In genomic region chr21:36097427-36098230, GRCh38 we compare ENCODE assay signal across 12 cellular contexts. TPM values are rescaled to one million over a fixed set of nuclear protein-coding genes. Genes with fewer than 3 reads are reported as not detected.
DNase-seq lines count a peak whose midpoint lies in the region; ATAC-seq and TF ChIP-seq lines count a peak whose summit lies in the region.
"Had no signal": no experiment of that assay in that cellular context is flagged by ENCODE, and none has a peak within 500 bp of the region (broad histone marks: within the 10 kb centered on the region; RNA-seq: fewer than 3 reads in every experiment).

No MANE protein-coding gene starts in this region.

- no peak overlapping the region for H3K27ac Mint-ChIP-seq in activated CD8-positive, alpha-beta T cell treated with anti-CD3 and anti-CD28 coated beads for 36 hours
- H3K27ac Mint-ChIP-seq in activated CD8-positive, alpha-beta T cell treated with anti-CD3 and anti-CD28 coated beads, Interleukin-2, amount 10 ng/mL, durations not matched to agents 7 days and 5 days: no peak overlapping the region
- H3K27ac Mint-ChIP-seq: natural killer cell treated with Interleukin-12 subunit alpha and Interleukin-12 subunit beta and Interleukin-15 and Interleukin-18, amount 100 ng/mL, for 72 hours had no signal

- H3K4me3 Mint-ChIP-seq in activated CD8-positive, alpha-beta T cell treated with anti-CD3 and anti-CD28 coated beads for 36 hours: no peak overlapping the region
- H3K4me3 Mint-ChIP-seq in activated CD8-positive, alpha-beta T cell treated with anti-CD3 and anti-CD28 coated beads, Interleukin-2, amount 10 ng/mL, durations not matched to agents 7 days and 5 days: no peak overlapping the region
- H3K4me3 Mint-ChIP-seq: natural killer cell treated with Interleukin-12 subunit alpha and Interleukin-12 subunit beta and Interleukin-15 and Interleukin-18, amount 100 ng/mL, for 72 hours had no signal

- peaks cover 0 to 11% of the 10 kb centered on the region in 2 donors for H3K4me1 ChIP-seq in thoracic aorta (ENCODE audit: control insufficient read depth in 1 of 2, low read depth in 2 of 2)
- H3K4me1 ChIP-seq: A549, colonic mucosa had no signal

- no peak overlapping the region for H3K27ac ChIP-seq in thoracic aorta
- H3K27ac ChIP-seq: A549, colonic mucosa had no signal

- peak; percentile 42 for ATAC-seq in activated CD8-positive, alpha-beta T cell treated with anti-CD3 and anti-CD28 coated beads for 36 hours
- ATAC-seq in activated CD8-positive, alpha-beta T cell treated with anti-CD3 and anti-CD28 coated beads, Interleukin-2, amount 10 ng/mL, durations not matched to agents 7 days and 5 days: no peak
- ATAC-seq in thoracic aorta (ENCODE audit: insufficient number of reproducible peaks, low FRiP score, low read depth) (peak; percentile 43), HG02678 (IDR thresholded peaks at IDR 0.05; ENCODE audit: unreplicated experiment) (no peak)
- ATAC-seq: A549; natural killer cell treated with Interleukin-12 subunit alpha and Interleukin-12 subunit beta and Interleukin-15 and Interleukin-18, amount 100 ng/mL, for 72 hours had no signal

- peaks cover 13% of the 10 kb centered on the region for H3K9me3 Mint-ChIP-seq in activated CD8-positive, alpha-beta T cell treated with anti-CD3 and anti-CD28 coated beads for 36 hours
- H3K9me3 Mint-ChIP-seq in activated CD8-positive, alpha-beta T cell treated with anti-CD3 and anti-CD28 coated beads, Interleukin-2, amount 10 ng/mL, durations not matched to agents 7 days and 5 days (ENCODE audit: insufficient read depth): peaks cover 11% of the 10 kb centered on the region

- POLR2A ChIA-PET in activated CD8-positive, alpha-beta T cell treated with anti-CD3 and anti-CD28 coated beads for 36 hours (lab: Charles Lee): no interaction called here
- POLR2A ChIA-PET in activated CD8-positive, alpha-beta T cell treated with anti-CD3 and anti-CD28 coated beads, Interleukin-2, amount 10 ng/mL, durations not matched to agents 7 days and 5 days (lab: Charles Lee): no interaction called here

- CTCF ChIA-PET in activated CD8-positive, alpha-beta T cell treated with anti-CD3 and anti-CD28 coated beads for 36 hours (lab: Charles Lee): interaction anchor here (1.0 kb wide), 1 partner anchor 15 kb away, joined by 3 read pairs; no protein-coding TSS in a partner anchor
- CTCF ChIA-PET in activated CD8-positive, alpha-beta T cell treated with anti-CD3 and anti-CD28 coated beads, Interleukin-2, amount 10 ng/mL, durations not matched to agents 7 days and 5 days (lab: Charles Lee): interaction anchor here (0.7 to 1.5 kb wide), 3 partner anchors 26 to 66 kb away, joined by 3 to 4 read pairs (median 3); no protein-coding TSS in a partner anchor

- H3K4me3 ChIP-seq in NB4 (ENCODE audit: low read depth, low read length): no peak overlapping the region
- H3K4me3 ChIP-seq in fibroblast of pulmonary artery (replicated peaks; ENCODE audit: low read depth, low read length): no peak overlapping the region
- H3K4me3 ChIP-seq in thoracic aorta: no peak overlapping the region
- H3K4me3 ChIP-seq: A549, colonic mucosa, MG63 had no signal

- no peak for DNase-seq in activated CD8-positive, alpha-beta T cell treated with anti-CD3 and anti-CD28 coated beads for 36 hours
- no peak for DNase-seq in activated CD8-positive, alpha-beta T cell treated with anti-CD3 and anti-CD28 coated beads, Interleukin-2, amount 10 ng/mL, durations not matched to agents 7 days and 5 days
- DNase-seq in NB4 (ENCODE audit: low read depth): peak; percentile 65
- peak; percentile 11 for DNase-seq in fibroblast of pulmonary artery (ENCODE audit: low read depth)
- DNase-seq in thoracic aorta (ENCODE audit: low spot score): no peak
- no peak for DNase-seq in NCI-H1417 (lab: John Stamatoyannopoulos, UW)
- no peak for DNase-seq in NCI-H2081 (lab: John Stamatoyannopoulos, UW)
- DNase-seq: colonic mucosa, MG63 had no signal

- no peaks in the 10 kb centered on the region for H3K9me3 ChIP-seq in thoracic aorta
- H3K9me3 ChIP-seq: A549, colonic mucosa had no signal

- TF ChIP-seq POLR2A in NB4 (IDR thresholded peaks at IDR 0.05; ENCODE audit: extremely low read depth, insufficient read length): no peak

- no peaks in the 10 kb centered on the region for H3K27me3 ChIP-seq in thoracic aorta (replicated peaks; ENCODE audit: insufficient read depth)
- H3K27me3 ChIP-seq: colonic mucosa, MG63 had no signal

- H3K36me3 ChIP-seq in thoracic aorta: no peaks in the 10 kb centered on the region
- H3K36me3 ChIP-seq: colonic mucosa, MG63 had no signal

- intact Hi-C loops in activated CD8-positive, alpha-beta T cell treated with anti-CD3 and anti-CD28 coated beads for 36 hours (cut with micrococcal nuclease): no loop called here

- H3K36me3 Mint-ChIP-seq in activated CD8-positive, alpha-beta T cell treated with anti-CD3 and anti-CD28 coated beads for 36 hours (ENCODE audit: low read depth): peaks cover 7% of the 10 kb centered on the region
- H3K36me3 Mint-ChIP-seq in activated CD8-positive, alpha-beta T cell treated with anti-CD3 and anti-CD28 coated beads, Interleukin-2, amount 10 ng/mL, durations not matched to agents 7 days and 5 days (ENCODE audit: low read depth): peaks cover 6% of the 10 kb centered on the region

- no peaks in the 10 kb centered on the region for H3K4me1 Mint-ChIP-seq in activated CD8-positive, alpha-beta T cell treated with anti-CD3 and anti-CD28 coated beads for 36 hours (ENCODE audit: low read depth)
- no peaks in the 10 kb centered on the region for H3K4me1 Mint-ChIP-seq in activated CD8-positive, alpha-beta T cell treated with anti-CD3 and anti-CD28 coated beads, Interleukin-2, amount 10 ng/mL, durations not matched to agents 7 days and 5 days (ENCODE audit: low read depth)

- H3K27me3 Mint-ChIP-seq in activated CD8-positive, alpha-beta T cell treated with anti-CD3 and anti-CD28 coated beads for 36 hours: peaks cover 7% of the 10 kb centered on the region
- peaks cover 8% of the 10 kb centered on the region for H3K27me3 Mint-ChIP-seq in activated CD8-positive, alpha-beta T cell treated with anti-CD3 and anti-CD28 coated beads, Interleukin-2, amount 10 ng/mL, durations not matched to agents 7 days and 5 days (ENCODE audit: low read depth)

- TF ChIP-seq CTCF in activated CD8-positive, alpha-beta T cell treated with anti-CD3 and anti-CD28 coated beads for 36 hours (IDR thresholded peaks at IDR 0.05): no peak
- TF ChIP-seq CTCF in NB4 (IDR thresholded peaks at IDR 0.05; ENCODE audit: low read depth, low read length): no peak
- no peak for TF ChIP-seq CTCF in fibroblast of pulmonary artery (IDR thresholded peaks at IDR 0.05; ENCODE audit: low read length, missing control alignments)
- TF ChIP-seq CTCF in thoracic aorta (IDR thresholded peaks at IDR 0.05): no peak

RNA-seq across cellular contexts. Expression of gene CBR1, which starts 27.8 kb away (rescaled TPM):
- total RNA-seq in activated CD8-positive, alpha-beta T cell treated with anti-CD3 and anti-CD28 coated beads for 36 hours: 10 to 100 TPM; 37.1 to 43.2 TPM
- total RNA-seq in activated CD8-positive, alpha-beta T cell treated with anti-CD3 and anti-CD28 coated beads, Interleukin-2, amount 10 ng/mL, durations not matched to agents 7 days and 5 days: 10 to 100 TPM; 54.1 to 62.3 TPM
- 100 to 1,000 TPM; 174 to 186 TPM for total RNA-seq in thoracic aorta

RNA-seq across cellular contexts. Expression of gene CBR3, which starts 37.2 kb away (rescaled TPM):
- 10 to 100 TPM; 13.5 to 14.8 TPM for total RNA-seq in activated CD8-positive, alpha-beta T cell treated with anti-CD3 and anti-CD28 coated beads for 36 hours
- total RNA-seq in activated CD8-positive, alpha-beta T cell treated with anti-CD3 and anti-CD28 coated beads, Interleukin-2, amount 10 ng/mL, durations not matched to agents 7 days and 5 days: 10 to 100 TPM; 29.6 to 32.3 TPM
- 10 to 100 TPM; 19.3 to 27.6 TPM for total RNA-seq in thoracic aorta

RNA-seq across cellular contexts. Expression of gene SETD4, which starts 37.3 kb away (rescaled TPM):
- total RNA-seq in activated CD8-positive, alpha-beta T cell treated with anti-CD3 and anti-CD28 coated beads for 36 hours: 10 to 100 TPM; 18.5 to 19.1 TPM
- 10 to 100 TPM; 19.8 to 22.3 TPM for total RNA-seq in activated CD8-positive, alpha-beta T cell treated with anti-CD3 and anti-CD28 coated beads, Interleukin-2, amount 10 ng/mL, durations not matched to agents 7 days and 5 days
- 10 to 100 TPM; 14.1 to 18.3 TPM for total RNA-seq in thoracic aorta

RNA-seq across cellular contexts. Expression of gene DOP1B, which starts 59.0 kb away (rescaled TPM):
- 10 to 100 TPM; 14.3 to 15.2 TPM for total RNA-seq in activated CD8-positive, alpha-beta T cell treated with anti-CD3 and anti-CD28 coated beads for 36 hours
- total RNA-seq in activated CD8-positive, alpha-beta T cell treated with anti-CD3 and anti-CD28 coated beads, Interleukin-2, amount 10 ng/mL, durations not matched to agents 7 days and 5 days: 10 to 100 TPM; 30.3 to 30.9 TPM
- total RNA-seq in thoracic aorta: 10 to 100 TPM; 14.6 to 20.6 TPM

Comparison
In these comparisons a context has a peak if more than half of its experiments do, and no peak if none do; other contexts are left out.
1. ATAC-seq: peak in activated CD8-positive, alpha-beta T cell treated with anti-CD3 and anti-CD28 coated beads for 36 hours (single experiment) and thoracic aorta (single experiment); none in activated CD8-positive, alpha-beta T cell treated with anti-CD3 and anti-CD28 coated beads, Interleukin-2, amount 10 ng/mL, durations not matched to agents 7 days and 5 days (single experiment) and HG02678 (single experiment).
2. DNase-seq: peak in NB4 (single experiment) and fibroblast of pulmonary artery (single experiment); none in activated CD8-positive, alpha-beta T cell treated with anti-CD3 and anti-CD28 coated beads for 36 hours (single experiment), activated CD8-positive, alpha-beta T cell treated with anti-CD3 and anti-CD28 coated beads, Interleukin-2, amount 10 ng/mL, durations not matched to agents 7 days and 5 days (single experiment), thoracic aorta (single experiment), NCI-H1417 (0 of 3) and NCI-H2081 (0 of 2).